1 cellular context compared by ENCODE assay signal in the genomic region with DNA sequence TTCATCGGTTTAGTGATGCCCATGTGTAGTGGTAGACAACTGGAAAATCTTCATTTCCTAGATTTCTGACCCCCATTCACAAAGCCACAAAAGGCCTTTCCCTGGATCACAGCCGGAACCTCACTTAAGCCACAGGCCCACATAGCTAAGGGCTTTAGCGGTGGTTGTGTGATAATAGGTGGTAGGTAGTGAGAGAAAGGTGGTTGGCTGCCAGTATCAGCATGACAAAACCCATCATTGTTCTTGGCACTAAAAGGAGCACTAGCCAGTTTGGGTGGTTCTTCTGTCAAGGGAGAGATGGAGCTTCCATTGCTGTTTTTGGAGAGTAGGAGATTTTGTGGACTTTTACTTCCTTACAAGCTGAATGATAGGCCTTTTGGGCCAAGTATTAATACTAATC.
A peak's percentile ranks its signal among the peaks of the same experiment; 100 is the strongest.
TF ChIP-seq lines count a peak whose summit lies in the region.

No MANE protein-coding gene starts in this region.

TF ChIP-seq in GM23338, 12 proteins besides CTCF, POLR2A, EP300 and RAD21 (continued from another document):
- TF ChIP-seq, protein P1, sequence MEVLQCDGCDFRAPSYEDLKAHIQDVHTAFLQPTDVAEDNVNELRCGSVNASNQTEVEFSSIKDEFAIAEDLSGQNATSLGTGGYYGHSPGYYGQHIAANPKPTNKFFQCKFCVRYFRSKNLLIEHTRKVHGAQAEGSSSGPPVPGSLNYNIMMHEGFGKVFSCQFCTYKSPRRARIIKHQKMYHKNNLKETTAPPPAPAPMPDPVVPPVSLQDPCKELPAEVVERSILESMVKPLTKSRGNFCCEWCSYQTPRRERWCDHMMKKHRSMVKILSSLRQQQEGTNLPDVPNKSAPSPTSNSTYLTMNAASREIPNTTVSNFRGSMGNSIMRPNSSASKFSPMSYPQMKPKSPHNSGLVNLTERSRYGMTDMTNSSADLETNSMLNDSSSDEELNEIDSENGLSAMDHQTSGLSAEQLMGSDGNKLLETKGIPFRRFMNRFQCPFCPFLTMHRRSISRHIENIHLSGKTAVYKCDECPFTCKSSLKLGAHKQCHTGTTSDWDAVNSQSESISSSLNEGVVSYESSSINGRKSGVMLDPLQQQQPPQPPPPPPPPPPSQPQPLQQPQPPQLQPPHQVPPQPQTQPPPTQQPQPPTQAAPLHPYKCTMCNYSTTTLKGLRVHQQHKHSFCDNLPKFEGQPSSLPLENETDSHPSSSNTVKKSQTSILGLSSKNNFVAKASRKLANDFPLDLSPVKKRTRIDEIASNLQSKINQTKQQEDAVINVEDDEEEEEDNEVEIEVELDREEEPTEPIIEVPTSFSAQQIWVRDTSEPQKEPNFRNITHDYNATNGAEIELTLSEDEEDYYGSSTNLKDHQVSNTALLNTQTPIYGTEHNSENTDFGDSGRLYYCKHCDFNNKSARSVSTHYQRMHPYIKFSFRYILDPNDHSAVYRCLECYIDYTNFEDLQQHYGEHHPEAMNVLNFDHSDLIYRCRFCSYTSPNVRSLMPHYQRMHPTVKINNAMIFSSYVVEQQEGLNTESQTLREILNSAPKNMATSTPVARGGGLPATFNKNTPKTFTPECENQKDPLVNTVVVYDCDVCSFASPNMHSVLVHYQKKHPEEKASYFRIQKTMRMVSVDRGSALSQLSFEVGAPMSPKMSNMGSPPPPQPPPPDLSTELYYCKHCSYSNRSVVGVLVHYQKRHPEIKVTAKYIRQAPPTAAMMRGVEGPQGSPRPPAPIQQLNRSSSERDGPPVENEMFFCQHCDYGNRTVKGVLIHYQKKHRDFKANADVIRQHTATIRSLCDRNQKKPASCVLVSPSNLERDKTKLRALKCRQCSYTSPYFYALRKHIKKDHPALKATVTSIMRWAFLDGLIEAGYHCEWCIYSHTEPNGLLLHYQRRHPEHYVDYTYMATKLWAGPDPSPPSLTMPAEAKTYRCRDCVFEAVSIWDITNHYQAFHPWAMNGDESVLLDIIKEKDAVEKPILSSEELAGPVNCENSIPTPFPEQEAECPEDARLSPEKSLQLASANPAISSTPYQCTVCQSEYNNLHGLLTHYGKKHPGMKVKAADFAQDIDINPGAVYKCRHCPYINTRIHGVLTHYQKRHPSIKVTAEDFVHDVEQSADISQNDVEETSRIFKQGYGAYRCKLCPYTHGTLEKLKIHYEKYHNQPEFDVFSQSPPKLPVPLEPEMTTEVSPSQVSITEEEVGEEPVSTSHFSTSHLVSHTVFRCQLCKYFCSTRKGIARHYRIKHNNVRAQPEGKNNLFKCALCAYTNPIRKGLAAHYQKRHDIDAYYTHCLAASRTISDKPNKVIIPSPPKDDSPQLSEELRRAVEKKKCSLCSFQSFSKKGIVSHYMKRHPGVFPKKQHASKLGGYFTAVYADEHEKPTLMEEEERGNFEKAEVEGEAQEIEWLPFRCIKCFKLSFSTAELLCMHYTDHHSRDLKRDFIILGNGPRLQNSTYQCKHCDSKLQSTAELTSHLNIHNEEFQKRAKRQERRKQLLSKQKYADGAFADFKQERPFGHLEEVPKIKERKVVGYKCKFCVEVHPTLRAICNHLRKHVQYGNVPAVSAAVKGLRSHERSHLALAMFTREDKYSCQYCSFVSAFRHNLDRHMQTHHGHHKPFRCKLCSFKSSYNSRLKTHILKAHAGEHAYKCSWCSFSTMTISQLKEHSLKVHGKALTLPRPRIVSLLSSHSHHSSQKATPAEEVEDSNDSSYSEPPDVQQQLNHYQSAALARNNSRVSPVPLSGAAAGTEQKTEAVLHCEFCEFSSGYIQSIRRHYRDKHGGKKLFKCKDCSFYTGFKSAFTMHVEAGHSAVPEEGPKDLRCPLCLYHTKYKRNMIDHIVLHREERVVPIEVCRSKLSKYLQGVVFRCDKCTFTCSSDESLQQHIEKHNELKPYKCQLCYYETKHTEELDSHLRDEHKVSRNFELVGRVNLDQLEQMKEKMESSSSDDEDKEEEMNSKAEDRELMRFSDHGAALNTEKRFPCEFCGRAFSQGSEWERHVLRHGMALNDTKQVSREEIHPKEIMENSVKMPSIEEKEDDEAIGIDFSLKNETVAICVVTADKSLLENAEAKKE (CRISPR knock-in tag; IDR thresholded peaks at IDR 0.05), result peak; percentile 79
- TF ChIP-seq JUNB (IDR thresholded peaks at IDR 0.05; ENCODE audit: unreplicated experiment), result no peak
- peak; percentile 84; the same call in 1 of the 2 replicates for TF ChIP-seq ZNF114 (CRISPR knock-in tag; IDR thresholded peaks at IDR 0.05)
- TF ChIP-seq, protein P2, sequence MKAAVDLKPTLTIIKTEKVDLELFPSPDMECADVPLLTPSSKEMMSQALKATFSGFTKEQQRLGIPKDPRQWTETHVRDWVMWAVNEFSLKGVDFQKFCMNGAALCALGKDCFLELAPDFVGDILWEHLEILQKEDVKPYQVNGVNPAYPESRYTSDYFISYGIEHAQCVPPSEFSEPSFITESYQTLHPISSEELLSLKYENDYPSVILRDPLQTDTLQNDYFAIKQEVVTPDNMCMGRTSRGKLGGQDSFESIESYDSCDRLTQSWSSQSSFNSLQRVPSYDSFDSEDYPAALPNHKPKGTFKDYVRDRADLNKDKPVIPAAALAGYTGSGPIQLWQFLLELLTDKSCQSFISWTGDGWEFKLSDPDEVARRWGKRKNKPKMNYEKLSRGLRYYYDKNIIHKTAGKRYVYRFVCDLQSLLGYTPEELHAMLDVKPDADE (IDR thresholded peaks at IDR 0.05), result no peak
- no peak for TF ChIP-seq POLR2AphosphoS5 (IDR thresholded peaks at IDR 0.05; ENCODE audit: low read depth)
